In genomic region chr3:101849714-101850326, GRCh38 we compare ENCODE assay signal across 8 cellular contexts. TPM values are rescaled to one million over a fixed set of nuclear protein-coding genes. Genes with fewer than 3 reads are reported as not detected.
DNase-seq lines count a peak whose midpoint lies in the region; ATAC-seq and TF ChIP-seq lines count a peak whose summit lies in the region.

No MANE protein-coding gene starts in this region.

- peaks cover 60% of the 10 kb centered on the region for H3K36me3 Mint-ChIP-seq in stimulated activated effector memory CD8-positive, alpha-beta T cell treated with anti-CD3 and anti-CD28 coated beads, Interleukin-12 subunit alpha, Interleukin-12 subunit beta, amount 100 ng/mL, for 72 hours

- peak; percentile 37 for TF ChIP-seq CTCF in GM10248 (IDR thresholded peaks at IDR 0.05; ENCODE audit: control extremely low read depth, extremely low read depth, low read depth, missing control alignments)

- H3K4me1 ChIP-seq in ectodermal cell (ENCODE audit: control insufficient read depth, insufficient read depth, low read length) (no peaks in the 10 kb centered on the region), mucosa of stomach (ENCODE audit: control insufficient read depth, insufficient read depth, low read length) (peaks cover 35% of the 10 kb centered on the region)

- peaks cover 52% of the 10 kb centered on the region for H3K4me1 Mint-ChIP-seq in stimulated activated effector memory CD8-positive, alpha-beta T cell treated with anti-CD3 and anti-CD28 coated beads, Interleukin-12 subunit alpha, Interleukin-12 subunit beta, amount 100 ng/mL, for 72 hours

- WGBS in ectodermal cell, 2 experiments: 0% methylated on average over 67 of the region's 67 CpGs

- POLR2A ChIA-PET in GM10248 (lab: Yijun Ruan, JAX): interaction anchor here (0.7 to 3.3 kb wide), 47 partner anchors 9 to 375 kb away, joined by 3 to 54 read pairs (median 4); partner anchors contain the start of genes CEP97 and RPL24

- H3K27ac Mint-ChIP-seq in stimulated activated effector memory CD8-positive, alpha-beta T cell treated with anti-CD3 and anti-CD28 coated beads, Interleukin-12 subunit alpha, Interleukin-12 subunit beta, amount 100 ng/mL, for 72 hours: peak overlapping the region; percentile 99

- H3K9me3 Mint-ChIP-seq in stimulated activated effector memory CD8-positive, alpha-beta T cell treated with anti-CD3 and anti-CD28 coated beads, Interleukin-12 subunit alpha, Interleukin-12 subunit beta, amount 100 ng/mL, for 72 hours: no peaks in the 10 kb centered on the region

- CTCF ChIA-PET in GM10248 (lab: Yijun Ruan, JAX): interaction anchor here (0.7 to 2.5 kb wide), 7 partner anchors 11 to 379 kb away, joined by 3 to 7 read pairs (median 4); no protein-coding TSS in a partner anchor

- ATAC-seq in GM21576 (IDR thresholded peaks at IDR 0.05; ENCODE audit: unreplicated experiment): peak; percentile 29
- peak; percentile 48 for ATAC-seq in stimulated activated effector memory CD8-positive, alpha-beta T cell treated with anti-CD3 and anti-CD28 coated beads, Interleukin-12 subunit alpha, Interleukin-12 subunit beta, amount 100 ng/mL, for 72 hours

- peaks cover 5% of the 10 kb centered on the region; the same call in 1 of the 2 replicates for H3K36me3 ChIP-seq in KOPT-K1 (ENCODE audit: insufficient read depth, low read length)
- peaks cover 10% of the 10 kb centered on the region for H3K36me3 ChIP-seq in ectodermal cell (ENCODE audit: control insufficient read depth, insufficient read depth, low read length)
- H3K36me3 ChIP-seq in mucosa of stomach (ENCODE audit: control insufficient read depth, insufficient read depth, low read length): peaks cover 10% of the 10 kb centered on the region

- H3K27ac ChIP-seq in KOPT-K1 (ENCODE audit: low read depth, low read length, poor library complexity, severe bottlenecking) (peak overlapping the region; percentile 11), ectodermal cell (ENCODE audit: insufficient read depth, low read depth, low read length, poor library complexity, severe bottlenecking) (peak overlapping the region; percentile 79)

- H3K4me3 ChIP-seq in ectodermal cell (ENCODE audit: insufficient read depth, low read depth, low read length): peak overlapping the region; percentile 85
- peak overlapping the region; percentile 82 for H3K4me3 ChIP-seq in mucosa of stomach (ENCODE audit: low read length)

- peak overlapping the region; percentile 92 for H3K4me3 Mint-ChIP-seq in stimulated activated effector memory CD8-positive, alpha-beta T cell treated with anti-CD3 and anti-CD28 coated beads, Interleukin-12 subunit alpha, Interleukin-12 subunit beta, amount 100 ng/mL, for 72 hours

- H3K27me3 ChIP-seq in ectodermal cell (ENCODE audit: control insufficient read depth, insufficient read depth, low read length, poor library complexity, severe bottlenecking) (no peaks in the 10 kb centered on the region), mucosa of stomach (ENCODE audit: control insufficient read depth, insufficient read depth, low read length) (no peaks in the 10 kb centered on the region)

- H3K9ac ChIP-seq in mucosa of stomach (ENCODE audit: low read length): peak overlapping the region; percentile 97

- H3K9me3 ChIP-seq in KOPT-K1 (ENCODE audit: insufficient read depth, low read length, poor library complexity, severe bottlenecking) (no peaks in the 10 kb centered on the region), ectodermal cell (ENCODE audit: control insufficient read depth, low read length) (no peaks in the 10 kb centered on the region), mucosa of stomach (ENCODE audit: control insufficient read depth, low read length) (no peaks in the 10 kb centered on the region)

- DNase-seq in GM10248 (ENCODE audit: extremely low spot score) (no peak), mucosa of gallbladder (ENCODE audit: low spot score) (no peak)
- DNase-seq in activated CD4-positive, alpha-beta T cell treated with anti-CD3 and anti-CD28 coated beads, Interleukin-2, amount 50 U/mL, for 1 hour: peak; percentile 55
- peak; percentile 50 to 81 for DNase-seq in stimulated activated effector memory CD8-positive, alpha-beta T cell treated with anti-CD3 and anti-CD28 coated beads, Interleukin-12 subunit alpha, Interleukin-12 subunit beta, amount 100 ng/mL, for 72 hours (ENCODE audit: low spot score in 2 of 2)

RNA-seq across cellular contexts. Expression of gene NFKBIZ, which starts 0.5 kb away (rescaled TPM):
- 17.3 TPM for polyA plus RNA-seq in ectodermal cell (2013, experiment 1 of 4)
- 16.2 TPM for polyA plus RNA-seq in ectodermal cell (2013, experiment 2 of 4)
- polyA plus RNA-seq in ectodermal cell (2013, experiment 3 of 4): 9.0 TPM
- polyA plus RNA-seq in ectodermal cell (2013, experiment 4 of 4): 8.9 TPM
- 190 TPM for total RNA-seq in mucosa of gallbladder

Comparison
In these comparisons a context has a peak if more than half of its experiments do, and no peak if none do; other contexts are left out.
1. DNase-seq: peak in activated CD4-positive, alpha-beta T cell treated with anti-CD3 and anti-CD28 coated beads, Interleukin-2, amount 50 U/mL, for 1 hour (single experiment) and stimulated activated effector memory CD8-positive, alpha-beta T cell treated with anti-CD3 and anti-CD28 coated beads, Interleukin-12 subunit alpha, Interleukin-12 subunit beta, amount 100 ng/mL, for 72 hours (2 of 2); none in GM10248 (single experiment) and mucosa of gallbladder (single experiment).